Comparison of ENCODE assay signal across 10 cellular contexts in the genomic region with DNA sequence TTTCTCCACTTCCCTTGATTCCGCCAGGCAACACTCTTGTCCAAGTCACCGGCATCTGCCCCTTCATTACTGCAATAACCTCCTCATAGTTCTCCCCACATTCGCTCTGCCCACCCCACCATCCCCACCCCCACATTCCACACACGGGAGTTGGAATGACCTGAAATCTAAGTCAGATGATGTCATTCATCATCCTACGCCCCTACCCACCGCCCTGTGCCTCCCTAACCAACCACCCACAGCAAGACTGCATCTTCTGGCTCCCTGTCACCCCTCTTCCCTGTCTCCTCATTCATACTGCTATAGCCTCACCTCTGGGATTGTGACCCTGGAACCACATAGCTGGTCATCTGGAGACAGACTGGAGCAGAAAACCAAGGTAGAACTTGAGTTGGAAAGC.
"Had no signal": no experiment of that assay in that cellular context is flagged by ENCODE, and none has a peak within 500 bp of the region (broad histone marks: within the 10 kb centered on the region; RNA-seq: fewer than 3 reads in every experiment).

No MANE protein-coding gene starts in this region.

- DNase-seq: H9, HCEC 1CT, HFFc6, IMR-90, KG1 had no signal

- FAIRE-seq: H1, H54, K562 had no signal

- H3K4me3 ChIP-seq: GM23338, K562 had no signal

- H3K27ac ChIP-seq: HL-60 had no signal

- ATAC-seq: GM23338, K562 had no signal

- H3K4me2 ChIP-seq: GM23338 had no signal

- H2AFZ ChIP-seq: GM23338 had no signal
